ENCODE assay signal across 1 cellular context in the genomic region with DNA sequence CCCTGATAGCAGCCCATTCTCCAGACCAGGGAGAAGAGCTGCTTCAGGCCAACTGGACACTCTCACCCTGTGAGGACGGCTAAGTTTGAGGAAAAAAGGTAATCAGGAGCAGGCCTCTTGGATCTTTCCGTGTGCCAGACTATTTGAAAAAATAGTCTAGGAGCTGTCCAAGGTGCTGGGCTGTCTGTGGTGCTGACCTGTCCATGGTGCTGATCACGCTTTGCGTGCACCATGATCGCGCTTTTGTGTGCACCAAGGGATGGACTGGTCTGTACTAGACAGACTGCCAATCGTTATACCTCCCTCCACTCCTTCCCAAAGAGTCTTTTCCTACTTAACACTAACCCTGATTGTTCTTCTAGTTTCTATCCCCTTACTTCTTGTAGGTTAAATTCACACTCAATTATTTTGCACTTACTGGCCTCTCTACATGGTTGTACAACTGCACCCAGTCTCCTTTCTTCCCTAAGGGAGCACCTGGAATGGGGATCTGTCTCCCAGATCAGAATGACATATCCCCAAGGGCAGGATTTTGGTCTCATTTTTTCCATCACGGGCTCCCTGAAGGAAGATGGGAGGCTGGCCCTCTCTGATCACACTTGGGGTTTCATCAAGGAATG.
TF ChIP-seq lines count a peak whose summit lies in the region.

No MANE protein-coding gene starts in this region.

TF ChIP-seq in HepG2, 621 proteins besides CTCF, POLR2A, EP300 and RAD21 (continued from another document and continues in another):
- TF ChIP-seq, protein P1, sequence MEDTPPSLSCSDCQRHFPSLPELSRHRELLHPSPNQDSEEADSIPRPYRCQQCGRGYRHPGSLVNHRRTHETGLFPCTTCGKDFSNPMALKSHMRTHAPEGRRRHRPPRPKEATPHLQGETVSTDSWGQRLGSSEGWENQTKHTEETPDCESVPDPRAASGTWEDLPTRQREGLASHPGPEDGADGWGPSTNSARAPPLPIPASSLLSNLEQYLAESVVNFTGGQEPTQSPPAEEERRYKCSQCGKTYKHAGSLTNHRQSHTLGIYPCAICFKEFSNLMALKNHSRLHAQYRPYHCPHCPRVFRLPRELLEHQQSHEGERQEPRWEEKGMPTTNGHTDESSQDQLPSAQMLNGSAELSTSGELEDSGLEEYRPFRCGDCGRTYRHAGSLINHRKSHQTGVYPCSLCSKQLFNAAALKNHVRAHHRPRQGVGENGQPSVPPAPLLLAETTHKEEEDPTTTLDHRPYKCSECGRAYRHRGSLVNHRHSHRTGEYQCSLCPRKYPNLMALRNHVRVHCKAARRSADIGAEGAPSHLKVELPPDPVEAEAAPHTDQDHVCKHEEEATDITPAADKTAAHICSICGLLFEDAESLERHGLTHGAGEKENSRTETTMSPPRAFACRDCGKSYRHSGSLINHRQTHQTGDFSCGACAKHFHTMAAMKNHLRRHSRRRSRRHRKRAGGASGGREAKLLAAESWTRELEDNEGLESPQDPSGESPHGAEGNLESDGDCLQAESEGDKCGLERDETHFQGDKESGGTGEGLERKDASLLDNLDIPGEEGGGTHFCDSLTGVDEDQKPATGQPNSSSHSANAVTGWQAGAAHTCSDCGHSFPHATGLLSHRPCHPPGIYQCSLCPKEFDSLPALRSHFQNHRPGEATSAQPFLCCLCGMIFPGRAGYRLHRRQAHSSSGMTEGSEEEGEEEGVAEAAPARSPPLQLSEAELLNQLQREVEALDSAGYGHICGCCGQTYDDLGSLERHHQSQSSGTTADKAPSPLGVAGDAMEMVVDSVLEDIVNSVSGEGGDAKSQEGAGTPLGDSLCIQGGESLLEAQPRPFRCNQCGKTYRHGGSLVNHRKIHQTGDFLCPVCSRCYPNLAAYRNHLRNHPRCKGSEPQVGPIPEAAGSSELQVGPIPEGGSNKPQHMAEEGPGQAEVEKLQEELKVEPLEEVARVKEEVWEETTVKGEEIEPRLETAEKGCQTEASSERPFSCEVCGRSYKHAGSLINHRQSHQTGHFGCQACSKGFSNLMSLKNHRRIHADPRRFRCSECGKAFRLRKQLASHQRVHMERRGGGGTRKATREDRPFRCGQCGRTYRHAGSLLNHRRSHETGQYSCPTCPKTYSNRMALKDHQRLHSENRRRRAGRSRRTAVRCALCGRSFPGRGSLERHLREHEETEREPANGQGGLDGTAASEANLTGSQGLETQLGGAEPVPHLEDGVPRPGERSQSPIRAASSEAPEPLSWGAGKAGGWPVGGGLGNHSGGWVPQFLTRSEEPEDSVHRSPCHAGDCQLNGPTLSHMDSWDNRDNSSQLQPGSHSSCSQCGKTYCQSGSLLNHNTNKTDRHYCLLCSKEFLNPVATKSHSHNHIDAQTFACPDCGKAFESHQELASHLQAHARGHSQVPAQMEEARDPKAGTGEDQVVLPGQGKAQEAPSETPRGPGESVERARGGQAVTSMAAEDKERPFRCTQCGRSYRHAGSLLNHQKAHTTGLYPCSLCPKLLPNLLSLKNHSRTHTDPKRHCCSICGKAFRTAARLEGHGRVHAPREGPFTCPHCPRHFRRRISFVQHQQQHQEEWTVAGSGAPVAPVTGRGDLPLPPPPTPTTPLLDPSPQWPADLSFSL (CRISPR knock-in tag; IDR thresholded peaks at IDR 0.05), result peak; percentile 91
- TF ChIP-seq ZBTB42 (CRISPR knock-in tag; IDR thresholded peaks at IDR 0.05), result peak; percentile 99
- TF ChIP-seq ATF7-NPFF (CRISPR knock-in tag; IDR thresholded peaks at IDR 0.05; ENCODE audit: low read depth), result peak; percentile 99
- TF ChIP-seq, protein P2, sequence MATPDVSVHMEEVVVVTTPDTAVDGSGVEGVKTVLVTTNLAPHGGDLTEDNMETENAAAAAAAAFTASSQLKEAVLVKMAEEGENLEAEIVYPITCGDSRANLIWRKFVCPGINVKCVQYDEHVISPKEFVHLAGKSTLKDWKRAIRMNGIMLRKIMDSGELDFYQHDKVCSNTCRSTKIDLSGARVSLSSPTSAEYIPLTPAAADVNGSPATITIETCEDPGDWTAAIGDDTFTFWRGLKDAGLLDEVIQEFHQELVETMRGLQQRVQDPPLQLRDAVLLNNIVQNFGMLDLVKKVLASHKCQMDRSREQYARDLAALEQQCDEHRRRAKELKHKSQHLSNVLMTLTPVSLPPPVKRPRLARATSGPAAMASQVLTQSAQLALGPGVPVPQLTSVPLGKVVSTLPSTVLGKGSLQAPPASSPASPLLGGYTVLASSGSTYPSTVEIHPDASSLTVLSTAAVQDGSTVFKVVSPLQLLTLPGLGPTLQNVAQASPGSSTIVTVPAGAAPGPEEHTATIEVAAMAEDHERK (CRISPR knock-in tag; IDR thresholded peaks at IDR 0.05; ENCODE audit: low read depth), result peak; percentile 74; the same call in 1 of the 2 replicates
- TF ChIP-seq HMGA1 (CRISPR knock-in tag; conservative IDR thresholded peaks at IDR 0.05), result no peak
- TF ChIP-seq EHMT2 (IDR thresholded peaks at IDR 0.05; ENCODE audit: borderline replicate concordance, low read depth, low read length), result peak; percentile 100
- peak; percentile 95; the same call in 1 of the 2 replicates for TF ChIP-seq MTF2 (CRISPR knock-in tag; IDR thresholded peaks at IDR 0.05; ENCODE audit: borderline replicate concordance)
- TF ChIP-seq MTF1 (CRISPR knock-in tag; IDR thresholded peaks at IDR 0.05), result peak; percentile 99
- peak; percentile 100 for TF ChIP-seq ZNF558 (CRISPR knock-in tag; IDR thresholded peaks at IDR 0.05; ENCODE audit: borderline replicate concordance)
- peak; percentile 100 for TF ChIP-seq KLF13 (CRISPR knock-in tag; IDR thresholded peaks at IDR 0.05)
- peak; percentile 88 for TF ChIP-seq HHEX (CRISPR knock-in tag; IDR thresholded peaks at IDR 0.05)
- peak; percentile 72 for TF ChIP-seq NFYB (CRISPR knock-in tag; IDR thresholded peaks at IDR 0.05)
- TF ChIP-seq ZNF430 (CRISPR knock-in tag; IDR thresholded peaks at IDR 0.05), result peak; percentile 100
- TF ChIP-seq, protein P3, sequence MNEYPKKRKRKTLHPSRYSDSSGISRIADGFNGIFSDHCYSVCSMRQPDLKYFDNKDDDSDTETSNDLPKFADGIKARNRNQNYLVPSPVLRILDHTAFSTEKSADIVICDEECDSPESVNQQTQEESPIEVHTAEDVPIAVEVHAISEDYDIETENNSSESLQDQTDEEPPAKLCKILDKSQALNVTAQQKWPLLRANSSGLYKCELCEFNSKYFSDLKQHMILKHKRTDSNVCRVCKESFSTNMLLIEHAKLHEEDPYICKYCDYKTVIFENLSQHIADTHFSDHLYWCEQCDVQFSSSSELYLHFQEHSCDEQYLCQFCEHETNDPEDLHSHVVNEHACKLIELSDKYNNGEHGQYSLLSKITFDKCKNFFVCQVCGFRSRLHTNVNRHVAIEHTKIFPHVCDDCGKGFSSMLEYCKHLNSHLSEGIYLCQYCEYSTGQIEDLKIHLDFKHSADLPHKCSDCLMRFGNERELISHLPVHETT (CRISPR knock-in tag; conservative IDR thresholded peaks at IDR 0.05), result peak; percentile 99
- TF ChIP-seq ELF1 (CRISPR knock-in tag; IDR thresholded peaks at IDR 0.05), result peak; percentile 77
- peak; percentile 99 for TF ChIP-seq ZNF20 (CRISPR knock-in tag; IDR thresholded peaks at IDR 0.05)
- TF ChIP-seq MEF2D (CRISPR knock-in tag; IDR thresholded peaks at IDR 0.05), result peak; percentile 99
- no peak for TF ChIP-seq TCF7L2 (IDR thresholded peaks at IDR 0.05; ENCODE audit: low read depth, low read length)
- peak; percentile 100 for TF ChIP-seq XBP1 (CRISPR knock-in tag; IDR thresholded peaks at IDR 0.05)
- TF ChIP-seq, protein P4, sequence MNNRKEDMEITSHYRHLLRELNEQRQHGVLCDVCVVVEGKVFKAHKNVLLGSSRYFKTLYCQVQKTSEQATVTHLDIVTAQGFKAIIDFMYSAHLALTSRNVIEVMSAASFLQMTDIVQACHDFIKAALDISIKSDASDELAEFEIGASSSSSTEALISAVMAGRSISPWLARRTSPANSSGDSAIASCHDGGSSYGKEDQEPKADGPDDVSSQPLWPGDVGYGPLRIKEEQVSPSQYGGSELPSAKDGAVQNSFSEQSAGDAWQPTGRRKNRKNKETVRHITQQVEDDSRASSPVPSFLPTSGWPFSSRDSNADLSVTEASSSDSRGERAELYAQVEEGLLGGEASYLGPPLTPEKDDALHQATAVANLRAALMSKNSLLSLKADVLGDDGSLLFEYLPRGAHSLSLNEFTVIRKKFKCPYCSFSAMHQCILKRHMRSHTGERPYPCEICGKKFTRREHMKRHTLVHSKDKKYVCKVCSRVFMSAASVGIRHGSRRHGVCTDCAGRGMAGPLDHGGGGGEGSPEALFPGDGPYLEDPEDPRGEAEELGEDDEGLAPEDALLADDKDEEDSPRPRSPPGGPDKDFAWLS (CRISPR knock-in tag; IDR thresholded peaks at IDR 0.05; ENCODE audit: borderline replicate concordance), result peak; percentile 78; the same call in 1 of the 2 replicates
- peak; percentile 87 for TF ChIP-seq GFI1 (CRISPR knock-in tag; IDR thresholded peaks at IDR 0.05; ENCODE audit: borderline replicate concordance)
- TF ChIP-seq MIER2 (CRISPR knock-in tag; IDR thresholded peaks at IDR 0.05), result peak; percentile 100
- TF ChIP-seq, protein P5, sequence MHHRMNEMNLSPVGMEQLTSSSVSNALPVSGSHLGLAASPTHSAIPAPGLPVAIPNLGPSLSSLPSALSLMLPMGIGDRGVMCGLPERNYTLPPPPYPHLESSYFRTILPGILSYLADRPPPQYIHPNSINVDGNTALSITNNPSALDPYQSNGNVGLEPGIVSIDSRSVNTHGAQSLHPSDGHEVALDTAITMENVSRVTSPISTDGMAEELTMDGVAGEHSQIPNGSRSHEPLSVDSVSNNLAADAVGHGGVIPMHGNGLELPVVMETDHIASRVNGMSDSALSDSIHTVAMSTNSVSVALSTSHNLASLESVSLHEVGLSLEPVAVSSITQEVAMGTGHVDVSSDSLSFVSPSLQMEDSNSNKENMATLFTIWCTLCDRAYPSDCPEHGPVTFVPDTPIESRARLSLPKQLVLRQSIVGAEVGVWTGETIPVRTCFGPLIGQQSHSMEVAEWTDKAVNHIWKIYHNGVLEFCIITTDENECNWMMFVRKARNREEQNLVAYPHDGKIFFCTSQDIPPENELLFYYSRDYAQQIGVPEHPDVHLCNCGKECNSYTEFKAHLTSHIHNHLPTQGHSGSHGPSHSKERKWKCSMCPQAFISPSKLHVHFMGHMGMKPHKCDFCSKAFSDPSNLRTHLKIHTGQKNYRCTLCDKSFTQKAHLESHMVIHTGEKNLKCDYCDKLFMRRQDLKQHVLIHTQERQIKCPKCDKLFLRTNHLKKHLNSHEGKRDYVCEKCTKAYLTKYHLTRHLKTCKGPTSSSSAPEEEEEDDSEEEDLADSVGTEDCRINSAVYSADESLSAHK (CRISPR knock-in tag; IDR thresholded peaks at IDR 0.05; ENCODE audit: borderline replicate concordance), result peak; percentile 98
- peak; percentile 99; the same call in 1 of the 2 replicates for TF ChIP-seq ZNF180 (CRISPR knock-in tag; IDR thresholded peaks at IDR 0.05; ENCODE audit: borderline replicate concordance, low read depth)
- peak; percentile 100 for TF ChIP-seq SALL2 (CRISPR knock-in tag; IDR thresholded peaks at IDR 0.05)
- TF ChIP-seq, protein P6, sequence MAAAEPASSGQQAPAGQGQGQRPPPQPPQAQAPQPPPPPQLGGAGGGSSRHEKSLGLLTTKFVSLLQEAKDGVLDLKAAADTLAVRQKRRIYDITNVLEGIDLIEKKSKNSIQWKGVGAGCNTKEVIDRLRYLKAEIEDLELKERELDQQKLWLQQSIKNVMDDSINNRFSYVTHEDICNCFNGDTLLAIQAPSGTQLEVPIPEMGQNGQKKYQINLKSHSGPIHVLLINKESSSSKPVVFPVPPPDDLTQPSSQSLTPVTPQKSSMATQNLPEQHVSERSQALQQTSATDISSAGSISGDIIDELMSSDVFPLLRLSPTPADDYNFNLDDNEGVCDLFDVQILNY (CRISPR knock-in tag; conservative IDR thresholded peaks at IDR 0.05), result peak; percentile 99
- TF ChIP-seq, protein P7, sequence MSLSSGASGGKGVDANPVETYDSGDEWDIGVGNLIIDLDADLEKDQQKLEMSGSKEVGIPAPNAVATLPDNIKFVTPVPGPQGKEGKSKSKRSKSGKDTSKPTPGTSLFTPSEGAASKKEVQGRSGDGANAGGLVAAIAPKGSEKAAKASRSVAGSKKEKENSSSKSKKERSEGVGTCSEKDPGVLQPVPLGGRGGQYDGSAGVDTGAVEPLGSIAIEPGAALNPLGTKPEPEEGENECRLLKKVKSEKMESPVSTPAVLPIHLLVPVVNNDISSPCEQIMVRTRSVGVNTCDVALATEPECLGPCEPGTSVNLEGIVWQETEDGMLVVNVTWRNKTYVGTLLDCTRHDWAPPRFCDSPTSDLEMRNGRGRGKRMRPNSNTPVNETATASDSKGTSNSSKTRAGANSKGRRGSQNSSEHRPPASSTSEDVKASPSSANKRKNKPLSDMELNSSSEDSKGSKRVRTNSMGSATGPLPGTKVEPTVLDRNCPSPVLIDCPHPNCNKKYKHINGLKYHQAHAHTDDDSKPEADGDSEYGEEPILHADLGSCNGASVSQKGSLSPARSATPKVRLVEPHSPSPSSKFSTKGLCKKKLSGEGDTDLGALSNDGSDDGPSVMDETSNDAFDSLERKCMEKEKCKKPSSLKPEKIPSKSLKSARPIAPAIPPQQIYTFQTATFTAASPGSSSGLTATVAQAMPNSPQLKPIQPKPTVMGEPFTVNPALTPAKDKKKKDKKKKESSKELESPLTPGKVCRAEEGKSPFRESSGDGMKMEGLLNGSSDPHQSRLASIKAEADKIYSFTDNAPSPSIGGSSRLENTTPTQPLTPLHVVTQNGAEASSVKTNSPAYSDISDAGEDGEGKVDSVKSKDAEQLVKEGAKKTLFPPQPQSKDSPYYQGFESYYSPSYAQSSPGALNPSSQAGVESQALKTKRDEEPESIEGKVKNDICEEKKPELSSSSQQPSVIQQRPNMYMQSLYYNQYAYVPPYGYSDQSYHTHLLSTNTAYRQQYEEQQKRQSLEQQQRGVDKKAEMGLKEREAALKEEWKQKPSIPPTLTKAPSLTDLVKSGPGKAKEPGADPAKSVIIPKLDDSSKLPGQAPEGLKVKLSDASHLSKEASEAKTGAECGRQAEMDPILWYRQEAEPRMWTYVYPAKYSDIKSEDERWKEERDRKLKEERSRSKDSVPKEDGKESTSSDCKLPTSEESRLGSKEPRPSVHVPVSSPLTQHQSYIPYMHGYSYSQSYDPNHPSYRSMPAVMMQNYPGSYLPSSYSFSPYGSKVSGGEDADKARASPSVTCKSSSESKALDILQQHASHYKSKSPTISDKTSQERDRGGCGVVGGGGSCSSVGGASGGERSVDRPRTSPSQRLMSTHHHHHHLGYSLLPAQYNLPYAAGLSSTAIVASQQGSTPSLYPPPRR (CRISPR knock-in tag; IDR thresholded peaks at IDR 0.05; ENCODE audit: borderline replicate concordance), result peak; percentile 87
- TF ChIP-seq ZNF567 (CRISPR knock-in tag; IDR thresholded peaks at IDR 0.05; ENCODE audit: borderline replicate concordance), result peak; percentile 99
- TF ChIP-seq, protein P8, sequence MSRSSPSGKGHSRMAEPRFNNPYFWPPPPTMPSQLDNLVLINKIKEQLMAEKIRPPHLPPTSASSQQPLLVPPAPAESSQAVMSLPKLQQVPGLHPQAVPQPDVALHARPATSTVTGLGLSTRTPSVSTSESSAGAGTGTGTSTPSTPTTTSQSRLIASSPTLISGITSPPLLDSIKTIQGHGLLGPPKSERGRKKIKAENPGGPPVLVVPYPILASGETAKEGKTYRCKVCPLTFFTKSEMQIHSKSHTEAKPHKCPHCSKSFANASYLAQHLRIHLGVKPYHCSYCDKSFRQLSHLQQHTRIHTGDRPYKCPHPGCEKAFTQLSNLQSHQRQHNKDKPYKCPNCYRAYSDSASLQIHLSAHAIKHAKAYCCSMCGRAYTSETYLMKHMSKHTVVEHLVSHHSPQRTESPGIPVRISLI (CRISPR knock-in tag; IDR thresholded peaks at IDR 0.05; ENCODE audit: borderline replicate concordance), result peak; percentile 85; the same call in 1 of the 2 replicates
- TF ChIP-seq, protein P9, sequence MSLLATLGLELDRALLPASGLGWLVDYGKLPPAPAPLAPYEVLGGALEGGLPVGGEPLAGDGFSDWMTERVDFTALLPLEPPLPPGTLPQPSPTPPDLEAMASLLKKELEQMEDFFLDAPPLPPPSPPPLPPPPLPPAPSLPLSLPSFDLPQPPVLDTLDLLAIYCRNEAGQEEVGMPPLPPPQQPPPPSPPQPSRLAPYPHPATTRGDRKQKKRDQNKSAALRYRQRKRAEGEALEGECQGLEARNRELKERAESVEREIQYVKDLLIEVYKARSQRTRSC (CRISPR knock-in tag; IDR thresholded peaks at IDR 0.05; ENCODE audit: low read depth), result peak; percentile 100
- no peak for TF ChIP-seq SETDB1 (CRISPR knock-in tag; IDR thresholded peaks at IDR 0.05; ENCODE audit: borderline replicate concordance)
- no peak for TF ChIP-seq RFX1 (IDR thresholded peaks at IDR 0.05)
- peak; percentile 100 for TF ChIP-seq SAFB2 (CRISPR knock-in tag; IDR thresholded peaks at IDR 0.05; ENCODE audit: borderline replicate concordance, low read depth)
